ENCODE assay signal across 1 cellular context in the genomic region with DNA sequence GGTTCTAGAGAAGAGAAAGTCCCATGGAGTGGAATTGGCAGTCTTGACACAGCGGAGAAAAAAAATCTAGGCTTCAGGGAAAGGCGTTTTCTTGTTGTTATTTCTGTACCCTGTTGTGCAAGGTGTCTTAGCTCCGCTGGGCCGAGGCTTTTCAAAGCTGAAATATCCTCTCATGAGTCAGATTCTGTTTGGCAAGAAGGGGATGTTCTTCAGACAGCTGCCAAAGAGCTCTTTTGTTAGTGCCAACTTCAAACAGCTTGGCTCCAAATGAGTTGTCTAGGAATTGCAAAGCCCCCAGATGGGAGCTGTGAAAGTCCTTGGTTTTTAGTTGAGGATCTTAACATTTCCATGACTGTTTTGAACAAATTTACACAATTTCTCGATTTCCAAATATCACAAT.
A peak's percentile ranks its signal among the peaks of the same experiment; 100 is the strongest.
TF ChIP-seq lines count a peak whose summit lies in the region.

No MANE protein-coding gene starts in this region.

TF ChIP-seq in HepG2, 621 proteins besides CTCF, POLR2A, EP300 and RAD21 (continued from another document):
- TF ChIP-seq ZNF18 (CRISPR knock-in tag; IDR thresholded peaks at IDR 0.05; ENCODE audit: insufficient replicate concordance) = no peak
- no peak for TF ChIP-seq ZNF468 (CRISPR knock-in tag; IDR thresholded peaks at IDR 0.05)
- TF ChIP-seq MTF1 (CRISPR knock-in tag; IDR thresholded peaks at IDR 0.05) = no peak
- no peak for TF ChIP-seq ZNF773 (CRISPR knock-in tag; IDR thresholded peaks at IDR 0.05; ENCODE audit: borderline replicate concordance)
- TF ChIP-seq HMG20B (CRISPR knock-in tag; conservative IDR thresholded peaks at IDR 0.05) = 0 out of 2 replicates have a peak, but pooled peaks have one; percentile 49
- TF ChIP-seq, protein P1, sequence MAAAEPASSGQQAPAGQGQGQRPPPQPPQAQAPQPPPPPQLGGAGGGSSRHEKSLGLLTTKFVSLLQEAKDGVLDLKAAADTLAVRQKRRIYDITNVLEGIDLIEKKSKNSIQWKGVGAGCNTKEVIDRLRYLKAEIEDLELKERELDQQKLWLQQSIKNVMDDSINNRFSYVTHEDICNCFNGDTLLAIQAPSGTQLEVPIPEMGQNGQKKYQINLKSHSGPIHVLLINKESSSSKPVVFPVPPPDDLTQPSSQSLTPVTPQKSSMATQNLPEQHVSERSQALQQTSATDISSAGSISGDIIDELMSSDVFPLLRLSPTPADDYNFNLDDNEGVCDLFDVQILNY (CRISPR knock-in tag; conservative IDR thresholded peaks at IDR 0.05) = no peak
- no peak for TF ChIP-seq SRSF9 (IDR thresholded peaks at IDR 0.05; ENCODE audit: borderline replicate concordance, insufficient read depth, low read depth, low read length, poor library complexity, severe bottlenecking)
- TF ChIP-seq ZNF546 (CRISPR knock-in tag; conservative IDR thresholded peaks at IDR 0.05) = no peak
- no peak for TF ChIP-seq HOXA7 (CRISPR knock-in tag; IDR thresholded peaks at IDR 0.05)
- 0 out of 2 replicates have a peak, but pooled peaks have one; percentile 17 for TF ChIP-seq EHMT2 (IDR thresholded peaks at IDR 0.05; ENCODE audit: borderline replicate concordance, low read depth, low read length)
TF ChIP-seq in HepG2: peak in this region for 32.
